24 cellular contexts compared by ENCODE assay signal in genomic region chr18:6031004-6031403, GRCh38.
DNase-seq lines count a peak whose midpoint lies in the region; ATAC-seq and TF ChIP-seq lines count a peak whose summit lies in the region.
"Had no signal": no experiment of that assay in that cellular context is flagged by ENCODE, and none has a peak within 500 bp of the region (broad histone marks: within the 10 kb centered on the region; RNA-seq: fewer than 3 reads in every experiment).

No MANE protein-coding gene starts in this region.

- H3K27ac ChIP-seq in Karpas-422 (ENCODE audit: low read length), result no peak overlapping the region
- H3K27ac ChIP-seq in neuronal stem cell (replicated peaks; ENCODE audit: low read length), result no peak overlapping the region
- no peak overlapping the region for H3K27ac ChIP-seq in sigmoid colon
- H3K27ac ChIP-seq: BLaER1 treated with 17β-estradiol and CSF1 and Interleukin-3, amounts not matched to agents 10 nM and 100 nM; HL-60; RWPE1; SK-N-MC had no signal

- H4K8ac ChIP-seq in neuronal stem cell (ENCODE audit: low read depth, low read length), result no peak overlapping the region

- no peaks in the 10 kb centered on the region for H3K79me1 ChIP-seq in neuronal stem cell (ENCODE audit: low read depth, low read length)

- H3K4me1 ChIP-seq in Karpas-422 (ENCODE audit: low read length), result peaks cover 9% of the 10 kb centered on the region
- H3K4me1 ChIP-seq in neuronal stem cell (ENCODE audit: control insufficient read depth in 2 of 2, insufficient read depth in 1 of 2, low read depth in 1 of 2, low read length in 2 of 2), result no peaks in the 10 kb centered on the region
- no peaks in the 10 kb centered on the region for H3K4me1 ChIP-seq in sigmoid colon

- H3K27me3 Mint-ChIP-seq in activated T-cell treated with anti-CD3 and anti-CD28 coated beads, Interleukin-2, amount 50 U/mL, for 4 hours (ENCODE audit: low read depth), result no peaks in the 10 kb centered on the region

- H3K4me3 Mint-ChIP-seq in activated T-cell treated with anti-CD3 and anti-CD28 coated beads, Interleukin-2, amount 50 U/mL, for 4 hours, result no peak overlapping the region
- H3K4me3 Mint-ChIP-seq: CD8-positive, alpha-beta T cell had no signal

- no peak overlapping the region for H2AK5ac ChIP-seq in neuronal stem cell (ENCODE audit: low read depth, low read length)

- no peak overlapping the region for H3K14ac ChIP-seq in neuronal stem cell (ENCODE audit: low read length)

- no peak overlapping the region for H2BK5ac ChIP-seq in neuronal stem cell (ENCODE audit: low read length)

- H3K9me3 ChIP-seq in Karpas-422 (ENCODE audit: low read length) (no peaks in the 10 kb centered on the region), neuronal stem cell (replicated peaks in 1 of 2; ENCODE audit: control insufficient read depth in 2 of 2, insufficient read depth in 1 of 2, low read depth in 1 of 2, low read length in 2 of 2) (peaks cover 0 to 3% of the 10 kb centered on the region in 2 donors), sigmoid colon (no peaks in the 10 kb centered on the region)

- H3K27me3 ChIP-seq in Karpas-422 (ENCODE audit: low read length) (no peaks in the 10 kb centered on the region), neuronal stem cell (ENCODE audit: control insufficient read depth in 3 of 3, insufficient read depth in 3 of 3, low read depth in 1 of 3, low read length in 3 of 3) (no peaks in the 10 kb centered on the region), sigmoid colon (no peaks in the 10 kb centered on the region)
- H3K27me3 ChIP-seq: BLaER1 treated with 17β-estradiol and CSF1 and Interleukin-3, amounts not matched to agents 10 nM and 100 nM had no signal

- H3K79me2 ChIP-seq in Karpas-422 (ENCODE audit: low read length), result no peaks in the 10 kb centered on the region

- H3K9me3 Mint-ChIP-seq in activated T-cell treated with anti-CD3 and anti-CD28 coated beads, Interleukin-2, amount 50 U/mL, for 4 hours, result peaks cover under 1% of the 10 kb centered on the region

- no peak overlapping the region for H3K23ac ChIP-seq in neuronal stem cell (ENCODE audit: low read depth, low read length, poor library complexity)

- no peak overlapping the region for H2BK120ac ChIP-seq in neuronal stem cell (ENCODE audit: low read depth, low read length)

- intact Hi-C loops in sigmoid colon (cut with DNase I), result no loop called here

- no peaks in the 10 kb centered on the region for H3K36me3 Mint-ChIP-seq in activated T-cell treated with anti-CD3 and anti-CD28 coated beads, Interleukin-2, amount 50 U/mL, for 4 hours (ENCODE audit: insufficient read depth)
- H3K36me3 Mint-ChIP-seq: CD8-positive, alpha-beta T cell had no signal

- TF ChIP-seq EP300 in sigmoid colon (IDR thresholded peaks at IDR 0.05), result no peak

- no peak overlapping the region for H3K9ac ChIP-seq in Karpas-422 (ENCODE audit: low read length)
- H3K9ac ChIP-seq in neuronal stem cell (ENCODE audit: low read depth, low read length, poor library complexity), result no peak overlapping the region
- H3K9ac ChIP-seq: BLaER1 treated with 17β-estradiol and CSF1 and Interleukin-3, amounts not matched to agents 10 nM and 100 nM had no signal

- no peak for TF ChIP-seq POLR2A in sigmoid colon (IDR thresholded peaks at IDR 0.05)

- H2BK12ac ChIP-seq in neuronal stem cell (ENCODE audit: low read length), result no peak overlapping the region

- no peak overlapping the region for H2BK15ac ChIP-seq in neuronal stem cell (ENCODE audit: low read length)

- no peaks in the 10 kb centered on the region for H3K9me2 ChIP-seq in Karpas-422 (replicated peaks; ENCODE audit: insufficient read depth, low read length)

- H3K4me2 ChIP-seq in Karpas-422 (ENCODE audit: low read depth, low read length, poor library complexity, severe bottlenecking) (peak overlapping the region; percentile 41), neuronal stem cell (ENCODE audit: insufficient read depth, low read length, poor library complexity, severe bottlenecking) (no peak overlapping the region)
- H3K4me2 ChIP-seq: BLaER1 treated with 17β-estradiol and CSF1 and Interleukin-3, amounts not matched to agents 10 nM and 100 nM had no signal

- no peaks in the 10 kb centered on the region for H3K4me1 Mint-ChIP-seq in activated T-cell treated with anti-CD3 and anti-CD28 coated beads, Interleukin-2, amount 50 U/mL, for 4 hours (ENCODE audit: low read depth)

- H2AFZ ChIP-seq in Karpas-422 (ENCODE audit: low read length) (peak overlapping the region; percentile 30; the same call in 1 of the 2 replicates), neuronal stem cell (ENCODE audit: low read length) (peak overlapping the region; percentile 21)

- no peaks in the 10 kb centered on the region for H4K20me1 ChIP-seq in Karpas-422 (ENCODE audit: insufficient read depth, low read depth, low read length)
- H4K20me1 ChIP-seq: BLaER1 treated with 17β-estradiol and CSF1 and Interleukin-3, amounts not matched to agents 10 nM and 100 nM had no signal

- H3K4ac ChIP-seq in neuronal stem cell (ENCODE audit: low read length), result no peak overlapping the region

- H3K4me3 ChIP-seq in Karpas-422 (ENCODE audit: low read length), result no peak overlapping the region
- no peak overlapping the region for H3K4me3 ChIP-seq in fibroblast of villous mesenchyme (ENCODE audit: low read depth, low read length)
- no peak overlapping the region for H3K4me3 ChIP-seq in neuronal stem cell (ENCODE audit: low read length in 2 of 2)
- no peak overlapping the region for H3K4me3 ChIP-seq in sigmoid colon
- H3K4me3 ChIP-seq: BLaER1 treated with 17β-estradiol and CSF1 and Interleukin-3, amounts not matched to agents 10 nM and 100 nM; SK-N-MC had no signal

- TF ChIP-seq CTCF in GM10266 (IDR thresholded peaks at IDR 0.05; ENCODE audit: control insufficient read depth, insufficient read depth, low read depth, missing control alignments) (no peak), fibroblast of villous mesenchyme (IDR thresholded peaks at IDR 0.05; ENCODE audit: insufficient read depth, low read depth, low read length) (no peak), sigmoid colon (IDR thresholded peaks at IDR 0.05) (no peak)

- H4K91ac ChIP-seq in neuronal stem cell (ENCODE audit: low read depth, low read length, poor library complexity), result no peak overlapping the region

- H3K36me3 ChIP-seq in Karpas-422 (ENCODE audit: insufficient read depth, low read length), result no peaks in the 10 kb centered on the region
- no peaks in the 10 kb centered on the region for H3K36me3 ChIP-seq in neuronal stem cell (replicated peaks in 1 of 2; ENCODE audit: control insufficient read depth in 2 of 2, insufficient read depth in 2 of 2, low read length in 2 of 2)
- no peaks in the 10 kb centered on the region for H3K36me3 ChIP-seq in sigmoid colon
- H3K36me3 ChIP-seq: BLaER1 treated with 17β-estradiol and CSF1 and Interleukin-3, amounts not matched to agents 10 nM and 100 nM had no signal

- DNase-seq in GM10266 (ENCODE audit: extremely low spot score) (peak; percentile 12), Karpas-422 (no peak), fibroblast of villous mesenchyme (ENCODE audit: low read depth) (peak; percentile 13), neuronal stem cell (ENCODE audit: low spot score) (no peak), NCI-H2171 treated with DMSO at 0.1 percent for 48 hours (lab: John Stamatoyannopoulos, UW) (no peak), sigmoid colon (no peak)
- no peak for DNase-seq in activated T-cell treated with anti-CD3 and anti-CD28 coated beads, Interleukin-2, amount 50 U/mL, for 4 hours
- DNase-seq: 8988T; CD8-positive, alpha-beta T cell; DND-41; KG1; NCI-H1092 treated with DMSO at 0.1 percent for 48 hours; NCI-H1436 treated with DMSO at 0.1 percent for 48 hours; NCI-H1930; NCI-H226; NCI-H524; NCI-H774; NK-92 treated with Interleukin-12 subunit alpha and Interleukin-12 subunit beta, amount 100 ng/mL, for 24 hours; SHP77 treated with DMSO at 0.1 percent for 48 hours had no signal

- H3K18ac ChIP-seq in neuronal stem cell (ENCODE audit: low read length), result no peak overlapping the region

- WGBS in neuronal stem cell (ENCODE audit: extremely low coverage in 2 of 2, insufficient read length in 2 of 2, insufficient replicate concordance in 1 of 2), 2 donors, result no CpG with 5 or more reads among the region's 2 CpGs
- 58 to 80% methylated on average over 2 of the region's 2 CpGs for WGBS in sigmoid colon, 2 donors

- ATAC-seq in HG02610 (IDR thresholded peaks at IDR 0.05; ENCODE audit: unreplicated experiment), result no peak
- no peak for ATAC-seq in activated T-cell treated with anti-CD3 and anti-CD28 coated beads, Interleukin-2, amount 50 U/mL, for 4 hours
- ATAC-seq: CD8-positive, alpha-beta T cell had no signal

Comparison
In these comparisons a context has a peak if more than half of its experiments do, and no peak if none do; other contexts are left out.
1. DNase-seq: peak in GM10266 (single experiment) and fibroblast of villous mesenchyme (single experiment); none in Karpas-422 (single experiment), neuronal stem cell (single experiment), NCI-H2171 treated with DMSO at 0.1 percent for 48 hours (single experiment), sigmoid colon (single experiment) and activated T-cell treated with anti-CD3 and anti-CD28 coated beads, Interleukin-2, amount 50 U/mL, for 4 hours (single experiment).